14 cellular contexts compared by ENCODE assay signal in genomic region chr5:143560378-143560777, GRCh38.
DNase-seq lines count a peak whose midpoint lies in the region; ATAC-seq, FAIRE-seq and TF ChIP-seq lines count a peak whose summit lies in the region.
"Had no signal": no experiment of that assay in that cellular context is flagged by ENCODE, and none has a peak within 500 bp of the region (broad histone marks: within the 10 kb centered on the region; RNA-seq: fewer than 3 reads in every experiment).

No MANE protein-coding gene starts in this region.

- peaks cover 5 to 32% (median 20%) of the 10 kb centered on the region in 4 donors for H3K4me1 ChIP-seq in liver (ENCODE audit: control insufficient read depth in 4 of 4, insufficient read depth in 4 of 4, low read length in 3 of 4)
- peaks cover 68% of the 10 kb centered on the region for H3K4me1 ChIP-seq in HepG2 (ENCODE audit: insufficient read depth, low read length)
- H3K4me1 ChIP-seq: BE2C had no signal

- H2AFZ ChIP-seq in HepG2 (ENCODE audit: low read length), result no peak overlapping the region
- H2AFZ ChIP-seq: GM23248 had no signal

- CTCF ChIA-PET in HepG2 (lab: Yijun Ruan, JAX; ENCODE audit: low intra/inter-chr PET ratio, low total read pairs), result no interaction called here

- H3K9ac ChIP-seq in liver (ENCODE audit: low read depth in 1 of 2, low read length in 2 of 2), result no peak overlapping the region
- H3K9ac ChIP-seq in HepG2 (ENCODE audit: insufficient read depth, low read depth, low read length), result no peak overlapping the region
- H3K9ac ChIP-seq: GM23248 had no signal

- no peaks in the 10 kb centered on the region for H4K20me1 ChIP-seq in HepG2 (ENCODE audit: insufficient read depth, low read length)

- ATAC-seq in HepG2 (no peak), HG03039 (IDR thresholded peaks at IDR 0.05; ENCODE audit: unreplicated experiment) (no peak), GM19324 (IDR thresholded peaks at IDR 0.05; ENCODE audit: low FRiP score, unreplicated experiment) (no peak), GM19351 (IDR thresholded peaks at IDR 0.05; ENCODE audit: unreplicated experiment) (no peak)
- ATAC-seq: HCT116 had no signal

- no peak for FAIRE-seq in HepG2 (lab: Jason Lieb, UNC)
- FAIRE-seq: H54 had no signal

- no peak overlapping the region for H3K4me3 ChIP-seq in liver (ENCODE audit: low read depth in 1 of 3, low read length in 3 of 3)
- no peak overlapping the region for H3K4me3 ChIP-seq in HepG2 (replicated peaks in 1 of 3; ENCODE audit: insufficient read depth in 1 of 3, low read depth in 2 of 3, low read length in 3 of 3)
- H3K4me3 ChIP-seq: GM23248 had no signal

- DNase-seq in HepG2 (ENCODE audit: low spot score) (no peak), NCI-H526 (lab: John Stamatoyannopoulos, UW) (peak; percentile 45 to 52)
- DNase-seq: BE2C; CD4-positive, alpha-beta memory T cell; GM23248; KG1 had no signal

- WGBS in liver, result 42% methylated on average over 1 of the region's 1 CpG
- WGBS in HepG2 (ENCODE audit: low lambda C conversion rate), result 33% methylated on average over 1 of the region's 1 CpG

- H3K36me3 ChIP-seq in liver (ENCODE audit: control insufficient read depth in 4 of 4, insufficient read depth in 3 of 4, low read depth in 1 of 4, low read length in 3 of 4) (no peaks in the 10 kb centered on the region), HepG2 (replicated peaks in 1 of 2; ENCODE audit: control insufficient read depth in 1 of 2, insufficient read depth in 2 of 2, low read length in 2 of 2) (no peaks in the 10 kb centered on the region)
- H3K36me3 ChIP-seq: BE2C had no signal

- intact Hi-C loops in HepG2 (cut with micrococcal nuclease; ENCODE audit: unreplicated experiment), result loop anchor here (10.0 kb wide), 1 partner anchor 156 kb away; the partner anchor contains the start of gene NR3C1

- H3K27me3 ChIP-seq in liver (ENCODE audit: control insufficient read depth in 4 of 4, insufficient read depth in 4 of 4, low read length in 3 of 4) (no peaks in the 10 kb centered on the region), HepG2 (ENCODE audit: control insufficient read depth in 1 of 2, insufficient read depth in 2 of 2, low read length in 2 of 2) (no peaks in the 10 kb centered on the region)
- H3K27me3 ChIP-seq: BE2C had no signal

- no peak for TF ChIP-seq RAD21 in liver (IDR thresholded peaks at IDR 0.05)
- TF ChIP-seq RAD21 in HepG2 (CRISPR knock-in tag; IDR thresholded peaks at IDR 0.05), result no peak

- in situ Hi-C loops in HepG2 (cut with HindIII; ENCODE audit: extremely low pct_ligation_motif_present, low pct_unique_long_range_greater_than_20kb), result no loop called here

- H3K27ac ChIP-seq in liver (ENCODE audit: low read depth in 1 of 2, low read length in 2 of 2), result peak overlapping the region; percentile 19 to 80
- no peak overlapping the region for H3K27ac ChIP-seq in HepG2 (ENCODE audit: extremely low read length, insufficient read depth, low read length)
- peak overlapping the region; percentile 64 for H3K27ac ChIP-seq in VCaP
- H3K27ac ChIP-seq: C4-2B, GM23248 had no signal

- no TSS peak for BruUV-seq in HepG2 (replicated peaks; lab: Mats Ljungman, UMichigan)

- no peaks in the 10 kb centered on the region for H3K9me3 ChIP-seq in liver (ENCODE audit: control insufficient read depth in 4 of 4, low read length in 3 of 4)
- no peaks in the 10 kb centered on the region for H3K9me3 ChIP-seq in HepG2 (ENCODE audit: low read length)
- H3K9me3 ChIP-seq: BE2C had no signal

- TF ChIP-seq CTCF in liver (IDR thresholded peaks at IDR 0.05; ENCODE audit: low read depth, low read length, missing input control), result no peak
- no peak for TF ChIP-seq CTCF in HepG2 (CRISPR knock-in tag; IDR thresholded peaks at IDR 0.05)
- TF ChIP-seq CTCF in VCaP (conservative IDR thresholded peaks at IDR 0.05), result no peak

- POLR2A ChIA-PET in HepG2 (lab: Yijun Ruan, JAX), result interaction anchor here (1.7 kb wide), 1 partner anchor 9 kb away, joined by 8 read pairs; no protein-coding TSS in a partner anchor

- no peak overlapping the region; the same call in 1 of the 2 replicates for H3K4me2 ChIP-seq in HepG2 (ENCODE audit: low read depth, low read length)

- H3K79me2 ChIP-seq in HepG2 (ENCODE audit: insufficient read depth, low read length), result no peaks in the 10 kb centered on the region

- TF ChIP-seq EP300 in HepG2 (IDR thresholded peaks at IDR 0.05; ENCODE audit: low read depth in 2 of 2, low read length in 2 of 2) (no peak), HepG2 (CRISPR knock-in tag; IDR thresholded peaks at IDR 0.05; ENCODE audit: borderline replicate concordance) (no peak)

- no peak for TF ChIP-seq POLR2A in HepG2 (IDR thresholded peaks at IDR 0.05; ENCODE audit: insufficient read depth in 1 of 2, low read depth in 2 of 2, low read length in 2 of 2)

TF ChIP-seq in liver, 16 proteins besides CTCF, POLR2A, EP300 and RAD21:
- no peak for TF ChIP-seq REST (IDR thresholded peaks at IDR 0.05)
- peak in 1 of 2 donors; percentile 13 for TF ChIP-seq HNF4A (conservative IDR thresholded peaks at IDR 0.05)
- TF ChIP-seq TAF1 (conservative IDR thresholded peaks at IDR 0.05), result no peak
- TF ChIP-seq FOXA2 (IDR thresholded peaks at IDR 0.05), result peak; percentile 26

TF ChIP-seq in HepG2, 621 proteins besides CTCF, POLR2A, EP300 and RAD21:
- TF ChIP-seq SOX13 (IDR thresholded peaks at IDR 0.05) (no peak), SOX13 (CRISPR knock-in tag; conservative IDR thresholded peaks at IDR 0.05 in 1 of 2, IDR thresholded peaks at IDR 0.05 in 1 of 2) (peak in 1 of 2 experiments; percentile 70; a peak in 2 of 4 replicates), ZNF530 (CRISPR knock-in tag; IDR thresholded peaks at IDR 0.05; ENCODE audit: low read depth) (no peak), TFAP4 (IDR thresholded peaks at IDR 0.05; ENCODE audit: borderline replicate concordance, low read depth) (no peak), KAT2B (IDR thresholded peaks at IDR 0.05; ENCODE audit: borderline replicate concordance, low read depth, low read length) (no peak)
TF ChIP-seq in HepG2: peak in this region for 1.
